7 cellular contexts compared by ENCODE assay signal in the genomic region with DNA sequence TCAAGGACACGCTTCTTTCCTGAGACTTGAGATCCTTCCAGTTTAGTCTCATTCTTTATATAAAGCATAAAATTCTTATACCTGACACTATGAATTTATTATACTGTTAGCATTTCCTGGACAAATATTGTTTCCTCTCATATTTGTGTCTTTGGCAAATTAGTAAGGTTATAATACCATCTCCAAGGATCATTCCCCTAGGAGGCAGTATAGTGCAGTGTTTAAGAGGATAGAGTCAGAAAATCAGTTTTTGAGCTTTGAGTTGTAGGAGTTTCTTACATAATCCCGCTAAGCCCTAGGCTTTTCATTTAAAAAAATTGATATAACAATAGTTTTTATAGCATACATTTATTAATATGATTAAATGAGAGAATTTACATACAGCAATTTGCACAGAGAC.
DNase-seq lines count a peak whose midpoint lies in the region; ATAC-seq and TF ChIP-seq lines count a peak whose summit lies in the region.

No MANE protein-coding gene starts in this region.

- no peaks in the 10 kb centered on the region for H3K27me3 Mint-ChIP-seq in progenitor cell of endocrine pancreas

- H3K36me3 Mint-ChIP-seq in progenitor cell of endocrine pancreas (ENCODE audit: insufficient read depth), result no peaks in the 10 kb centered on the region

- no peaks in the 10 kb centered on the region for H3K9me3 Mint-ChIP-seq in progenitor cell of endocrine pancreas (ENCODE audit: low read depth)

- no peak for ATAC-seq in GM19452 (IDR thresholded peaks at IDR 0.05; ENCODE audit: unreplicated experiment)
- no peak for ATAC-seq in GM18498 (IDR thresholded peaks at IDR 0.05; ENCODE audit: unreplicated experiment)

- H3K4me1 Mint-ChIP-seq in progenitor cell of endocrine pancreas (ENCODE audit: low read depth), result no peaks in the 10 kb centered on the region

- TF ChIP-seq CTCF in GM13976 (IDR thresholded peaks at IDR 0.05; ENCODE audit: borderline replicate concordance, control extremely low read depth, extremely low read depth, insufficient read depth, missing control alignments) (peak; percentile 10), dorsolateral prefrontal cortex (IDR thresholded peaks at IDR 0.05 in 54 of 56, conservative IDR thresholded peaks at IDR 0.05 in 2 of 56; ENCODE audit: low read depth in 1 of 56, partially characterized antibody in 56 of 56) (peak in 45 of 56 donors; percentile 11 to 59 (median 32)), progenitor cell of endocrine pancreas (IDR thresholded peaks at IDR 0.05; ENCODE audit: unreplicated experiment) (peak; percentile 60)

- no peak overlapping the region for H3K27ac Mint-ChIP-seq in progenitor cell of endocrine pancreas

- DNase-seq in GM13976 (ENCODE audit: low spot score), result peak; percentile 6
- DNase-seq in NCI-H2029 treated with DMSO at 0.1 percent for 48 hours (lab: John Stamatoyannopoulos, UW), result peak; percentile 17
- DNase-seq in dorsolateral prefrontal cortex, result no peak
- DNase-seq in progenitor cell of endocrine pancreas (ENCODE audit: low spot score, unreplicated experiment), result no peak
- no peak for DNase-seq in HPDE6-E6E7 (ENCODE audit: extremely low spot score)

- no peak overlapping the region for H3K4me3 ChIP-seq in dorsolateral prefrontal cortex

- intact Hi-C loops in dorsolateral prefrontal cortex (cut with DNase I), result no loop called here

- no peaks in the 10 kb centered on the region for H3K27me3 ChIP-seq in dorsolateral prefrontal cortex

- no peak overlapping the region for H3K27ac ChIP-seq in dorsolateral prefrontal cortex

- H3K4me3 Mint-ChIP-seq in progenitor cell of endocrine pancreas (ENCODE audit: low read depth), result no peak overlapping the region

- in situ Hi-C loops in GM13976 (cut with MboI; ENCODE audit: low sequenced_read_pairs, unreplicated experiment), result no loop called here

Comparison
In these comparisons a context has a peak if more than half of its experiments do, and no peak if none do; other contexts are left out.
1. DNase-seq: peak in GM13976 (single experiment) and NCI-H2029 treated with DMSO at 0.1 percent for 48 hours (single experiment); none in dorsolateral prefrontal cortex (0 of 10), progenitor cell of endocrine pancreas (single experiment) and HPDE6-E6E7 (single experiment).
2. CTCF ChIP-seq: peak in every context shown above with its lines; median percentile 60 in progenitor cell of endocrine pancreas; 32 in dorsolateral prefrontal cortex; 10 in GM13976.